ENCODE assay signal across 8 cellular contexts in the genomic region with DNA sequence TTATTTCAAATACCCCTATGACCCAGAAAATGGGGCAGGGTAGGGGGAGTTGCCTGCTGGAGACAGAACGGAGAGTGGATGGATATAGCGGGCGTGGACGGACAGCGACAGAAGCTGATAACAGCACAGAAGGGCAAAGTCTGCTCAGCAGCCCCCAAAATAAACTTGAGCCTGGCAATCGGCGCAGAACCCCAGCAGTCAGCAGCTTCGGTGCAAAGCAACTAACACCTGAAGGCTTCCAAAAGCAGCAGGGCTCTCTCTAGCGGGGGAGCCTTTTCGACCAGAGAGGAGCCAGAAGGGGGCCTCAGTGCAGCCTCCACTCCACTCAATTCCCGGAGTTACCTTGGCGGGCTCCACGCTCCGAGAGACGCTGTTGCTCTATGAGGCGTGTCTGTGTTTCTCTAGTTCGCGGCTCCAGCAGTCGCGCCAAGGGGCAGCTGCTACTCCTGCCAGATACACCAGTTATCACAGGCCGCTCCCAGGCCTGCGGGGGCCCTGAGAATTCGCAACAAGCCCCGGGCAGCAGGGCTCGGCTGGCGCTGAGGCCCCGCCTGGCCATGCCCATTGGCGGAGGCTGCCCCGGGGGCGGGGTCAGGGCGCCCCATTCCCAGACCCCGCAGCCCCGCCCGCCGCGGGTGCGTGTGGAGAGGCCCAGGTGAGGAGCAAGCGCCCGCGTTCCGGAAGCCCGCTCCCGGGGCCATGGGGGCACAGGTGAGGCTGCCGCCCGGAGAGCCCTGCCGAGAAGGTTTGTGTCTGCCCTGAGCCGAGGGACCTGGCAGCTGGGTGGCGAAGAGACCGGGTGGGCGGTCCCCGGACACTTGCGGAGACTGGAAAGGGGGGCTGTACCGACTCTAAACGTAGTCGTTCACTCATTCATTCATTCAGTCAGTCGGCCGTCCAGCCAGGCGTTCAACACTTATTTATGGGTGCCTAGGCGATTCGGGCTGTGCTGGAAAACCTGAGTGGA. TPM values are rescaled to one million over a fixed set of nuclear protein-coding genes. Genes with fewer than 3 reads are reported as not detected.
DNase-seq lines count a peak whose midpoint lies in the region; ATAC-seq, FAIRE-seq and TF ChIP-seq lines count a peak whose summit lies in the region.

Gene CNGA1 (minus strand): TSS at position 541 of the 967 bp plus-strand sequence. CDS start 63,992 bp downstream, outside the sequence.
Gene NIPAL1 (plus strand): TSS at position 632 of the 967 bp plus-strand sequence. CDS start 68 bp downstream, at position 700.

- H3K36me3 Mint-ChIP-seq in GM23338 (ENCODE audit: low read depth): peaks cover 18% of the 10 kb centered on the region

- H3K9ac ChIP-seq in subcutaneous abdominal adipose tissue (ENCODE audit: low read length in 5 of 5): peak within 1 kb of the TSS; percentile 48 to 82 (median 61)

- H3K27me3 Mint-ChIP-seq in GM23338 (ENCODE audit: insufficient read depth, low read depth, poor library complexity): peaks cover 13% of the 10 kb centered on the region

- peaks cover 7% of the 10 kb centered on the region for H4K20me1 ChIP-seq in GM23338 (replicated peaks; ENCODE audit: insufficient read depth)

- TF ChIP-seq CTCF in GM23338 (conservative IDR thresholded peaks at IDR 0.05; ENCODE audit: low read depth in 2 of 2) (peak; percentile 34 to 57), RWPE2 (IDR thresholded peaks at IDR 0.05; ENCODE audit: poor library complexity, severe bottlenecking) (peak; percentile 52)

- H3F3A ChIP-seq in GM23338 (replicated peaks; ENCODE audit: low read depth): peaks cover 5% of the 10 kb centered on the region; the same call in 1 of the 2 replicates

- ATAC-seq in GM23338 (peak; percentile 94), RWPE2 (ENCODE audit: low read depth) (peak; percentile 87)

- H3K36me3 ChIP-seq in GM23338 (ENCODE audit: insufficient read depth) (no peaks in the 10 kb centered on the region), RWPE2 (ENCODE audit: low read depth) (no peaks in the 10 kb centered on the region), neuron (ENCODE audit: insufficient read depth, low read length) (no peaks in the 10 kb centered on the region), subcutaneous abdominal adipose tissue (ENCODE audit: control insufficient read depth in 5 of 5, insufficient read depth in 5 of 5, low read length in 5 of 5) (no peaks in the 10 kb centered on the region)

- peaks cover 24% of the 10 kb centered on the region for H3K79me2 ChIP-seq in GM23338 (replicated peaks; ENCODE audit: insufficient read depth)

- H3K27me3 ChIP-seq in GM23338 (ENCODE audit: insufficient read depth): peaks cover 17% of the 10 kb centered on the region
- no peaks in the 10 kb centered on the region for H3K27me3 ChIP-seq in RWPE2 (ENCODE audit: insufficient read depth, poor library complexity, severe bottlenecking)
- peaks cover 32% of the 10 kb centered on the region for H3K27me3 ChIP-seq in neuron (ENCODE audit: insufficient read depth, low read length)
- peaks cover 0 to 7% (median 0%) of the 10 kb centered on the region in 5 donors for H3K27me3 ChIP-seq in subcutaneous abdominal adipose tissue (ENCODE audit: control insufficient read depth in 5 of 5, insufficient read depth in 4 of 5, low read length in 5 of 5)

- peaks cover 9% of the 10 kb centered on the region for H3K9me3 Mint-ChIP-seq in GM23338

- DNase-seq in EL: peak; percentile 82
- peak; percentile 96 for DNase-seq in GM23338 (ENCODE audit: low spot score)
- peak; percentile 77 to 88 for DNase-seq in Kasumi-1 (lab: John Stamatoyannopoulos, UW)
- DNase-seq in RWPE2 (ENCODE audit: low spot score): peak; percentile 87
- DNase-seq in activated effector memory CD4-positive, alpha-beta T cell treated with anti-CD3 and anti-CD28 coated beads, Interleukin-2, amount 50 U/mL, for 16 hours: peak; percentile 88
- peak; percentile 61 to 76 for DNase-seq in frontal cortex (ENCODE audit: low spot score in 2 of 2)

- H3K4me2 ChIP-seq in GM23338: peak within 1 kb of the TSS; percentile 98

- H3K4me3 ChIP-seq in GM23338 (peak within 1 kb of the TSS; percentile 97), RWPE2 (ENCODE audit: severe bottlenecking) (peak within 1 kb of the TSS; percentile 58), neuron (ENCODE audit: low read length) (peak within 1 kb of the TSS; percentile 34), subcutaneous abdominal adipose tissue (ENCODE audit: low read depth in 1 of 5, low read length in 5 of 5) (peak within 1 kb of the TSS; percentile 65 to 90 (median 74))

- peaks cover 18% of the 10 kb centered on the region for H3K4me1 Mint-ChIP-seq in GM23338

- H3K4me1 ChIP-seq in GM23338 (ENCODE audit: insufficient read depth) (peaks cover 19% of the 10 kb centered on the region; the same call in 1 of the 2 replicates), RWPE2 (ENCODE audit: insufficient read depth, poor library complexity, severe bottlenecking) (peaks cover 5% of the 10 kb centered on the region), neuron (ENCODE audit: insufficient read depth, low read length) (peaks cover 5% of the 10 kb centered on the region), subcutaneous abdominal adipose tissue (ENCODE audit: control insufficient read depth in 5 of 5, insufficient read depth in 5 of 5, low read length in 5 of 5) (peaks cover 3 to 23% (median 18%) of the 10 kb centered on the region in 5 donors)

- H3K27ac ChIP-seq in GM23338 (ENCODE audit: low read depth): peak within 1 kb of the TSS; percentile 89
- H3K27ac ChIP-seq in RWPE2 (ENCODE audit: poor library complexity, severe bottlenecking): peak within 1 kb of the TSS; percentile 65
- no peak within 1 kb of the TSS for H3K27ac ChIP-seq in subcutaneous abdominal adipose tissue (ENCODE audit: low read depth, low read length)

- H3K9me2 ChIP-seq in GM23338 (ENCODE audit: insufficient read depth): peaks cover 8% of the 10 kb centered on the region; the same call in 1 of the 2 replicates

- peak within 1 kb of the TSS; percentile 56; the same call in 1 of the 2 replicates for H3K27ac Mint-ChIP-seq in GM23338

- no peak for FAIRE-seq in frontal cortex (lab: Jason Lieb, UNC)

- peak within 1 kb of the TSS; percentile 99 for H2AFZ ChIP-seq in GM23338
- H2AFZ ChIP-seq in neuron (ENCODE audit: low read depth, low read length): peak within 1 kb of the TSS; percentile 71

- H3K9me3 ChIP-seq in RWPE2 (ENCODE audit: severe bottlenecking) (no peaks in the 10 kb centered on the region), neuron (ENCODE audit: low read length) (no peaks in the 10 kb centered on the region), subcutaneous abdominal adipose tissue (ENCODE audit: control insufficient read depth in 5 of 5, low read length in 5 of 5) (no peaks in the 10 kb centered on the region)

- peak within 1 kb of the TSS; percentile 92 for H3K4me3 Mint-ChIP-seq in GM23338

TF ChIP-seq in GM23338, 12 proteins besides CTCF, POLR2A, EP300 and RAD21:
- TF ChIP-seq EZH2 (IDR thresholded peaks at IDR 0.05; ENCODE audit: low read depth, unreplicated experiment) (no peak), POLR2AphosphoS5 (IDR thresholded peaks at IDR 0.05; ENCODE audit: low read depth) (peak; percentile 80), CREB1 (CRISPR knock-in tag; IDR thresholded peaks at IDR 0.05; ENCODE audit: low read depth) (peak; percentile 35), REST (IDR thresholded peaks at IDR 0.05; ENCODE audit: unreplicated experiment) (no peak)

RNA-seq across cellular contexts. Expression of gene CNGA1, which starts in this region (rescaled TPM):
- 2.0 and 3.3 TPM in 2 replicates for total RNA-seq in GM23338 (2014; rRNA removed; shearing (Covaris generic))
- polyA plus RNA-seq in GM23338 (2016; fragmentation: Nextera tagmentation; extraction: Ambion mirVana): 4.9 and 6.2 TPM in 2 replicates
- total RNA-seq in frontal cortex: 0.41 TPM

RNA-seq across cellular contexts. Expression of gene NIPAL1, which starts in this region (rescaled TPM):
- 8.2 and 9.2 TPM in 2 replicates for total RNA-seq in GM23338 (2014; rRNA removed; shearing (Covaris generic))
- 4.5 and 5.3 TPM in 2 replicates for polyA plus RNA-seq in GM23338 (2016; fragmentation: Nextera tagmentation; extraction: Ambion mirVana)
- 2.4 TPM for total RNA-seq in frontal cortex

Comparison
In these comparisons a context has a peak if more than half of its experiments do, and no peak if none do; other contexts are left out.
1. H3K4me3 ChIP-seq: peak in every context shown above with its lines; median percentile 97 in GM23338; 74 in subcutaneous abdominal adipose tissue; 58 in RWPE2; 34 in neuron.